In the genomic region with DNA sequence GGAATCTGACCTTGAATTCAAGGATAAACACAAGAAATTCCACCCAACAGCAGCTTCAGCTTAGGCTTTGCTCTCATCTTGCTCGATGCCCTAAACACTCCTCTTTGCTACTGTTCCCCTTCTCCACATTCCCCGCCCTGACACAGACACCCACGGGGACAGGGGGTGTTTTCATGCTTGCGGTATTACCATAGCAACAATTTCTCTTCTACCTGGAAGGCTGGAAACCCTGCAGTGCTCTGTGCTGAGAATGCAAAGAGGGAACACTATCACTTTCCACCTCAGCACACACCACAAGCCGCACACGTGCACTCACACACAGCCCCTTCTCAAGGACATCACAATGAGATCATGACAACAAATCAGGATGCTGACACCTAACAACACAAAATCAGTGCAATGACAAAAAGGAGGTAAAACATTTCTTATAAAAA, we compare ENCODE assay signal across 8 cellular contexts.
DNase-seq lines count a peak whose midpoint lies in the region; ATAC-seq lines count a peak whose summit lies in the region.
"Had no signal": no experiment of that assay in that cellular context is flagged by ENCODE, and none has a peak within 500 bp of the region (broad histone marks: within the 10 kb centered on the region; RNA-seq: fewer than 3 reads in every experiment).

No MANE protein-coding gene starts in this region.

- no peaks in the 10 kb centered on the region for H3K9me3 Mint-ChIP-seq in effector memory CD8-positive, alpha-beta T cell

- no peaks in the 10 kb centered on the region for H3K9me3 ChIP-seq in SJCRH30 (replicated peaks)

- no peak overlapping the region for H3K4me3 ChIP-seq in SJCRH30
- H3K4me3 ChIP-seq: SK-N-MC had no signal

- peaks cover 27% of the 10 kb centered on the region for H3K36me3 Mint-ChIP-seq in effector memory CD8-positive, alpha-beta T cell (ENCODE audit: insufficient read depth)

- peak overlapping the region; percentile 66 to 84 for H3K27ac Mint-ChIP-seq in effector memory CD8-positive, alpha-beta T cell

- H3K4me1 Mint-ChIP-seq in effector memory CD8-positive, alpha-beta T cell (ENCODE audit: low read depth in 2 of 2), result peaks cover 51 to 52% of the 10 kb centered on the region in 2 donors

- H3K27me3 ChIP-seq in SJCRH30, result no peaks in the 10 kb centered on the region

- ATAC-seq in HG03095 (IDR thresholded peaks at IDR 0.05; ENCODE audit: unreplicated experiment), result peak; percentile 59
- ATAC-seq in effector memory CD8-positive, alpha-beta T cell (replicated peaks), result peak; percentile 76

- DNase-seq in GM19240 (ENCODE audit: insufficient read length, low spot score) (peak; percentile 19), SW 1271 (lab: John Stamatoyannopoulos, UW) (no peak), SJCRH30 (no peak)
- DNase-seq in activated CD4-positive, alpha-beta T cell treated with anti-CD3 and anti-CD28 coated beads, Interleukin-2, amount 50 U/mL, for 1 hour, result peak; percentile 70
- DNase-seq in effector memory CD8-positive, alpha-beta T cell, result peak; percentile 33 to 58 (median 51)
- peak; percentile 65 to 71 (median 69) for DNase-seq in stimulated activated CD4-positive, alpha-beta T cell treated with anti-CD3 and anti-CD28 coated beads, Interleukin-12 subunit alpha, Interleukin-12 subunit beta, amount 100 ng/mL, for 48 hours (ENCODE audit: low read depth in 2 of 3, low spot score in 1 of 3)

- peaks cover 8% of the 10 kb centered on the region; the same call in 1 of the 2 replicates for H3K36me3 ChIP-seq in SJCRH30

- H3K27me3 Mint-ChIP-seq in effector memory CD8-positive, alpha-beta T cell, result no peaks in the 10 kb centered on the region

- no peak overlapping the region for H3K27ac ChIP-seq in SJCRH30
- H3K27ac ChIP-seq: SK-N-MC had no signal

- H3K4me3 Mint-ChIP-seq in effector memory CD8-positive, alpha-beta T cell, result peak overlapping the region; percentile 3 to 53

- peaks cover 26% of the 10 kb centered on the region for H3K4me1 ChIP-seq in SJCRH30

Comparison
In these comparisons a context has a peak if more than half of its experiments do, and no peak if none do; other contexts are left out.
1. DNase-seq: peak in GM19240 (single experiment), activated CD4-positive, alpha-beta T cell treated with anti-CD3 and anti-CD28 coated beads, Interleukin-2, amount 50 U/mL, for 1 hour (single experiment), effector memory CD8-positive, alpha-beta T cell (3 of 3) and stimulated activated CD4-positive, alpha-beta T cell treated with anti-CD3 and anti-CD28 coated beads, Interleukin-12 subunit alpha, Interleukin-12 subunit beta, amount 100 ng/mL, for 48 hours (3 of 3); none in SW 1271 (0 of 2) and SJCRH30 (0 of 2).